In genomic region chr17:52470553-52470952, GRCh38 we compare ENCODE assay signal across 18 cellular contexts.
"Had no signal": no experiment of that assay in that cellular context is flagged by ENCODE, and none has a peak within 500 bp of the region (broad histone marks: within the 10 kb centered on the region; RNA-seq: fewer than 3 reads in every experiment).

No MANE protein-coding gene starts in this region.

- H3K36me3 ChIP-seq: heart left ventricle, left lung, transverse colon had no signal

- H3K9me3 ChIP-seq: heart left ventricle, psoas muscle, transverse colon had no signal

- H3K4me3 Mint-ChIP-seq: activated B cell treated with CpG ODN at 0.5 μM for 24 hours; activated naive CD4-positive, alpha-beta T cell treated with anti-CD3 and anti-CD28 coated beads, Interleukin-2, amount 10 ng/mL, durations not matched to agents 7 days and 5 days; memory B cell; nephron; stimulated activated naive B cell treated with anti-CD40 and anti-IgM and Interleukin-4, amounts not matched to agents 10 μg/mL and 1 μg/mL and 100 μg/mL, for 72 hours had no signal

- H3K4me3 ChIP-seq: coronary artery, heart left ventricle, left lung, psoas muscle, transverse colon had no signal

- H3K27me3 ChIP-seq: heart left ventricle, left lung, transverse colon had no signal

- H3K36me3 Mint-ChIP-seq: activated naive CD4-positive, alpha-beta T cell treated with anti-CD3 and anti-CD28 coated beads, Interleukin-2, amount 10 ng/mL, durations not matched to agents 7 days and 5 days; memory B cell; stimulated activated naive B cell treated with anti-CD40 and anti-IgM and Interleukin-4, amounts not matched to agents 10 μg/mL and 1 μg/mL and 100 μg/mL, for 72 hours had no signal

- H3K27me3 Mint-ChIP-seq: activated B cell treated with CpG ODN at 0.5 μM for 24 hours; activated naive CD4-positive, alpha-beta T cell treated with anti-CD3 and anti-CD28 coated beads, Interleukin-2, amount 10 ng/mL, durations not matched to agents 7 days and 5 days; memory B cell; stimulated activated naive B cell treated with anti-CD40 and anti-IgM and Interleukin-4, amounts not matched to agents 10 μg/mL and 1 μg/mL and 100 μg/mL, for 72 hours had no signal

- H3K27ac ChIP-seq: coronary artery, heart left ventricle, left lung, psoas muscle, transverse colon had no signal

- H3K4me1 Mint-ChIP-seq: activated B cell treated with CpG ODN at 0.5 μM for 24 hours; activated naive CD4-positive, alpha-beta T cell treated with anti-CD3 and anti-CD28 coated beads, Interleukin-2, amount 10 ng/mL, durations not matched to agents 7 days and 5 days; memory B cell; stimulated activated naive B cell treated with anti-CD40 and anti-IgM and Interleukin-4, amounts not matched to agents 10 μg/mL and 1 μg/mL and 100 μg/mL, for 72 hours had no signal

- H3K4me1 ChIP-seq: heart left ventricle, left lung, psoas muscle had no signal

- DNase-seq: activated B cell treated with CpG ODN at 0.5 μM for 24 hours; activated CD4-positive, alpha-beta T cell treated with anti-CD3 and anti-CD28 coated beads, Interleukin-2, amount 50 U/mL, for 1 hour; activated naive CD4-positive, alpha-beta T cell treated with anti-CD3 and anti-CD28 coated beads, Interleukin-2, amount 10 ng/mL, durations not matched to agents 7 days and 5 days; activated T-cell treated with anti-CD3 and anti-CD28 coated beads for 4 hours; caudate nucleus; effector CD4-positive, alpha-beta T cell; foreskin melanocyte; heart left ventricle; islet precursor cell; left lung; psoas muscle; stimulated activated CD4-positive, alpha-beta T cell treated with anti-CD3 and anti-CD28 coated beads, Interleukin-2, amount 100 ng/mL, for 24 hours; stimulated activated naive B cell treated with anti-CD40 and anti-IgM and Interleukin-4, amounts not matched to agents 10 μg/mL and 1 μg/mL and 100 μg/mL, for 72 hours; transverse colon had no signal

- H3K27ac Mint-ChIP-seq: activated B cell treated with CpG ODN at 0.5 μM for 24 hours; activated naive CD4-positive, alpha-beta T cell treated with anti-CD3 and anti-CD28 coated beads, Interleukin-2, amount 10 ng/mL, durations not matched to agents 7 days and 5 days; activated T-helper 2 cell treated with anti-CD3 and anti-CD28 coated beads, Interferon-gamma antibody, Interleukin-2, Interleukin-4, amounts not matched to agents 10 μg/mL and 5 μg/mL and 100 μg/mL, durations not matched to agents 14 hours and 24 hours and 36 hours; memory B cell; nephron; stimulated activated naive B cell treated with anti-CD40 and anti-IgM and Interleukin-4, amounts not matched to agents 10 μg/mL and 1 μg/mL and 100 μg/mL, for 72 hours had no signal
